In the genomic region with DNA sequence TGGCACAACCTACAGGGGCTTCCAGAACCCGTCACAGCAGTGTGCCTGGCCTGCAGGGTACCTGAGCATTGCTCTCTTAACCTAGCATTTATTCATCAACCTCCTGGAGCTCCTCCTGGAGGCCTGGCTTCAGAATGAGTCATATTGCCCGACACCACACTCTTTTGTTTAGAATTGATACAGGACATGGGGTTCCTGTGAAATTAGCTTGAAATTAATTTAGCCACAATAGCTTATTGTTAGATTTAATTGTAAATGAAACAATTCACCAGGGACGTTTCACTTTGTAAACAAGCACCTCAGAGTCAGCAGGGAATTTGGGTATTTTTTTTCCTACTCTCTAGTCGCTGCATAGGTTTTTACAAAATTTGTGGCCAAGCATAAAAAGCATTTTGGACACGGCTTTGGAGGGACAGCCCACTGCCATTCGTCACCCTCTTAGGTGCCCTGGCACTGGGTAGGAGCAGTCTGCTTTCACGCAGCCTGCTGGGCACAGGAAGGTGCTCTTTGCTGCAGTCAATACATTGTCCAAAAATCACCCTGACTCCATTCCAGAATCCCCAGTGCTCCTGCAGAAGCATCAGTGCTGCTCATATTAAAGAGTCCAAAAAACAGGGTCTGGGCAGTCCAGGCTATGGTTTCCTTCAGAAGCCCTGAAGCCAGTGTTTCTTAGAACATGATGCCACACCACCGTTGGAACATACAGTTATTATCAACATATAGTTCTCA, we compare ENCODE assay signal across 9 cellular contexts.
DNase-seq lines count a peak whose midpoint lies in the region; ATAC-seq and TF ChIP-seq lines count a peak whose summit lies in the region.
"Had no signal": no experiment of that assay in that cellular context is flagged by ENCODE, and none has a peak within 500 bp of the region (broad histone marks: within the 10 kb centered on the region; RNA-seq: fewer than 3 reads in every experiment).

No MANE protein-coding gene starts in this region.

- peaks cover 38% of the 10 kb centered on the region for H3K4me1 Mint-ChIP-seq in activated naive CD4-positive, alpha-beta T cell treated with anti-CD3 and anti-CD28 coated beads for 36 hours (ENCODE audit: low read depth)

- TF ChIP-seq CTCF in RWPE1 (conservative IDR thresholded peaks at IDR 0.05; ENCODE audit: low read depth) = no peak

- no peak overlapping the region for H3K4me3 Mint-ChIP-seq in activated naive CD4-positive, alpha-beta T cell treated with anti-CD3 and anti-CD28 coated beads for 36 hours

- no peak overlapping the region for H3K27ac Mint-ChIP-seq in activated naive CD4-positive, alpha-beta T cell treated with anti-CD3 and anti-CD28 coated beads for 36 hours

- no peak overlapping the region for H3K4me3 ChIP-seq in H7 (ENCODE audit: insufficient read depth, low read depth, low read length)

- no peaks in the 10 kb centered on the region for H3K27me3 Mint-ChIP-seq in activated naive CD4-positive, alpha-beta T cell treated with anti-CD3 and anti-CD28 coated beads for 36 hours (ENCODE audit: low read depth)

- H3K36me3 ChIP-seq in H7 (replicated peaks; ENCODE audit: control insufficient read depth, insufficient read depth, low read length) = no peaks in the 10 kb centered on the region

- H3K9me3 Mint-ChIP-seq in activated naive CD4-positive, alpha-beta T cell treated with anti-CD3 and anti-CD28 coated beads for 36 hours = no peaks in the 10 kb centered on the region

- H3K36me3 Mint-ChIP-seq in activated naive CD4-positive, alpha-beta T cell treated with anti-CD3 and anti-CD28 coated beads for 36 hours (ENCODE audit: low read depth) = no peaks in the 10 kb centered on the region

- CTCF ChIA-PET in activated naive CD4-positive, alpha-beta T cell treated with anti-CD3 and anti-CD28 coated beads for 36 hours (lab: Charles Lee) = interaction anchor here (0.9 kb wide), 1 partner anchor 232 kb away, joined by 3 read pairs; no protein-coding TSS in a partner anchor
- CTCF ChIA-PET in RWPE1 (lab: Yijun Ruan, JAX) = interaction anchor here (0.5 to 1.2 kb wide), 2 partner anchors 14 to 96 kb away, joined by 4 to 7 read pairs; no protein-coding TSS in a partner anchor

- H3K27ac ChIP-seq in RWPE1 = no peak overlapping the region

- peak; percentile 34 for ATAC-seq in HG02588 (IDR thresholded peaks at IDR 0.05; ENCODE audit: unreplicated experiment)
- ATAC-seq: right cardiac atrium had no signal

- H3K27me3 ChIP-seq in H7 (ENCODE audit: control insufficient read depth, insufficient read depth, low read length) = no peaks in the 10 kb centered on the region

- intact Hi-C loops in activated naive CD4-positive, alpha-beta T cell treated with anti-CD3 and anti-CD28 coated beads for 36 hours (cut with micrococcal nuclease) = loop anchor here (1.0 kb wide), 1 partner anchor 80 kb away; no protein-coding TSS in a partner anchor

- DNase-seq in activated naive CD4-positive, alpha-beta T cell treated with anti-CD3 and anti-CD28 coated beads for 36 hours = peak; percentile 25
- no peak for DNase-seq in activated naive CD4-positive, alpha-beta T cell treated with Interleukin-2 at 50 U/mL for 16 hours
- DNase-seq in RWPE1 (ENCODE audit: low spot score) = peak; percentile 40
- DNase-seq in lung microvascular endothelial cell (ENCODE audit: low read depth in 2 of 2) = peak; percentile 48 to 51
- DNase-seq in epidermal melanocyte (ENCODE audit: insufficient read length, low spot score) = no peak
- no peak for DNase-seq in NCI-H510A treated with DMSO at 0.1 percent for 48 hours (lab: John Stamatoyannopoulos, UW)
- DNase-seq in H7 = no peak

- POLR2A ChIA-PET in RWPE1 (lab: Yijun Ruan, JAX; ENCODE audit: low non-redundant PET) = no interaction called here

Comparison
In these comparisons a context has a peak if more than half of its experiments do, and no peak if none do; other contexts are left out.
1. DNase-seq: peak in activated naive CD4-positive, alpha-beta T cell treated with anti-CD3 and anti-CD28 coated beads for 36 hours (single experiment), RWPE1 (single experiment) and lung microvascular endothelial cell (2 of 2); none in activated naive CD4-positive, alpha-beta T cell treated with Interleukin-2 at 50 U/mL for 16 hours (single experiment), epidermal melanocyte (single experiment), NCI-H510A treated with DMSO at 0.1 percent for 48 hours (single experiment) and H7 (single experiment).